1 cellular context compared by ENCODE assay signal in genomic region chr19:49866933-49867782, GRCh38.
TF ChIP-seq lines count a peak whose summit lies in the region.

TSS of gene PNKP (minus strand) at chr19:49867576. CDS start at chr19:49867204, 372 bp downstream.

TF ChIP-seq in K562, 482 proteins besides CTCF, POLR2A, EP300 and RAD21 (continued from another document and continues in another):
- TF ChIP-seq MGA (IDR thresholded peaks at IDR 0.05) (no peak; the same call in 1 of the 2 replicates), HDAC1 (IDR thresholded peaks at IDR 0.05) (peak in 1 of 2 experiments; percentile 98; a peak in 2 of 4 replicates), TEAD1 (CRISPR knock-in tag; IDR thresholded peaks at IDR 0.05) (peak in 1 of 2 experiments; percentile 60; a peak in 1 of 4 replicates), KAT2B (IDR thresholded peaks at IDR 0.05; ENCODE audit: low read depth, low read length) (no peak), KAT8 (IDR thresholded peaks at IDR 0.05; ENCODE audit: low read depth) (no peak), IRF2 (CRISPR knock-in tag; IDR thresholded peaks at IDR 0.05) (no peak), ZNF24 (IDR thresholded peaks at IDR 0.05) (no peak), ZNF239 (CRISPR knock-in tag; IDR thresholded peaks at IDR 0.05) (no peak), ZNF143 (CRISPR knock-in tag; IDR thresholded peaks at IDR 0.05) (no peak), ZMIZ1 (IDR thresholded peaks at IDR 0.05; ENCODE audit: low read depth in 2 of 2, low read length in 2 of 2) (0 out of 4 replicates have a peak, but pooled peaks of 1 of the 2 experiments have one; percentile 40), HSF4 (CRISPR knock-in tag; IDR thresholded peaks at IDR 0.05; ENCODE audit: borderline replicate concordance) (no peak), GATA2 (CRISPR knock-in tag; IDR thresholded peaks at IDR 0.05) (no peak), ATF1 (CRISPR knock-in tag; IDR thresholded peaks at IDR 0.05) (no peak), ATF1 (tag; IDR thresholded peaks at IDR 0.05) (peak; percentile 96), ZNF764 (CRISPR knock-in tag; IDR thresholded peaks at IDR 0.05; ENCODE audit: low read depth) (no peak), DDX20 (tag; IDR thresholded peaks at IDR 0.05; ENCODE audit: low read depth) (no peak), ARID4B (CRISPR knock-in tag; IDR thresholded peaks at IDR 0.05) (peak; percentile 62; the same call in 1 of the 2 replicates), STAT6 (CRISPR knock-in tag; IDR thresholded peaks at IDR 0.05) (no peak), ZBTB17 (CRISPR knock-in tag; IDR thresholded peaks at IDR 0.05) (no peak), RB1 (IDR thresholded peaks at IDR 0.05; ENCODE audit: low read depth) (peak; percentile 37; the same call in 1 of the 2 replicates), ZEB2 (IDR thresholded peaks at IDR 0.05) (peak; percentile 91; the same call in 1 of the 2 replicates), HEY1 (CRISPR knock-in tag; IDR thresholded peaks at IDR 0.05; ENCODE audit: borderline replicate concordance) (no peak), ID3 (CRISPR knock-in tag; IDR thresholded peaks at IDR 0.05) (no peak), ID3 (tag; IDR thresholded peaks at IDR 0.05) (no peak), HNRNPL (IDR thresholded peaks at IDR 0.05; ENCODE audit: low read depth, low read length) (no peak), YY1 (IDR thresholded peaks at IDR 0.05; ENCODE audit: borderline replicate concordance in 1 of 3, control insufficient read depth in 1 of 3, extremely low read depth in 1 of 3, insufficient read depth in 3 of 3, insufficient read length in 1 of 3, insufficient replicate concordance in 2 of 3, low read depth in 1 of 3, low read length in 2 of 3) (peak in 1 of 3 experiments; percentile 58), SIX5 (IDR thresholded peaks at IDR 0.05; ENCODE audit: borderline replicate concordance in 1 of 2, insufficient read depth in 1 of 2, low read depth in 1 of 2, low read length in 2 of 2) (no peak), ZNF639 (CRISPR knock-in tag; conservative IDR thresholded peaks at IDR 0.05 in 1 of 2, IDR thresholded peaks at IDR 0.05 in 1 of 2) (peak in 1 of 2 experiments; percentile 77; a peak in 2 of 4 replicates), ZBTB12 (CRISPR knock-in tag; IDR thresholded peaks at IDR 0.05) (peak; percentile 80), NRF1 (conservative IDR thresholded peaks at IDR 0.05 in 1 of 2, IDR thresholded peaks at IDR 0.05 in 1 of 2) (peak; percentile 76)
